ENCODE assay signal across 7 cellular contexts in genomic region chr10:43204943-43205671, GRCh38.
A peak's percentile ranks its signal among the peaks of the same experiment; 100 is the strongest.
DNase-seq lines count a peak whose midpoint lies in the region; ATAC-seq and TF ChIP-seq lines count a peak whose summit lies in the region.

No MANE protein-coding gene starts in this region.

- in situ Hi-C loops in brain microvascular endothelial cell (cut with HindIII; ENCODE audit: low pct_ligation_motif_present, low sequenced_read_pairs): no loop called here

- H3K4me3 ChIP-seq in GM12865 (ENCODE audit: low read depth, low read length) (no peak overlapping the region), brain microvascular endothelial cell (ENCODE audit: low read depth, low read length) (no peak overlapping the region), kidney epithelial cell (ENCODE audit: low read depth, low read length) (no peak overlapping the region)

- H3K36me3 ChIP-seq in brain microvascular endothelial cell (replicated peaks) (no peaks in the 10 kb centered on the region), kidney epithelial cell (ENCODE audit: control insufficient read depth, insufficient read depth, low read length) (no peaks in the 10 kb centered on the region)

- DNase-seq in GM12865 (ENCODE audit: low read depth) (peak; percentile 68), T-helper 1 cell (peak in 3 of 5 donors; percentile 29 to 66 (median 32)), brain microvascular endothelial cell (peak; percentile 48), kidney epithelial cell (ENCODE audit: low read depth) (no peak)
- DNase-seq in stimulated activated CD4-positive, alpha-beta T cell treated with anti-CD3 and anti-CD28 coated beads, Interleukin-4, amount 100 ng/mL, for 24 hours: peak; percentile 60

- TF ChIP-seq RAD21 in Ishikawa (IDR thresholded peaks at IDR 0.05; ENCODE audit: low read depth): peak; percentile 53; the same call in 1 of the 2 replicates

- no peak overlapping the region for H3K27ac ChIP-seq in brain microvascular endothelial cell

- no peak for TF ChIP-seq EP300 in Ishikawa (IDR thresholded peaks at IDR 0.05; ENCODE audit: borderline replicate concordance)

- peak; percentile 83 for TF ChIP-seq CTCF in GM12865 (IDR thresholded peaks at IDR 0.05; ENCODE audit: insufficient read depth, low read depth, low read length, missing control alignments)
- TF ChIP-seq CTCF in brain microvascular endothelial cell (IDR thresholded peaks at IDR 0.05; ENCODE audit: low read depth, low read length, missing control alignments): peak; percentile 93
- TF ChIP-seq CTCF in kidney epithelial cell (IDR thresholded peaks at IDR 0.05; ENCODE audit: insufficient read depth, low read length, poor library complexity, severe bottlenecking): peak; percentile 94

- ATAC-seq in GM21723 (IDR thresholded peaks at IDR 0.05; ENCODE audit: unreplicated experiment): peak; percentile 76

- H3K27me3 ChIP-seq in brain microvascular endothelial cell (replicated peaks): no peaks in the 10 kb centered on the region
- H3K27me3 ChIP-seq in kidney epithelial cell (ENCODE audit: control insufficient read depth, insufficient read depth, low read length): peaks cover 2% of the 10 kb centered on the region

TF ChIP-seq in Ishikawa, 13 proteins besides CTCF, POLR2A, EP300 and RAD21:
- TF ChIP-seq TCF12 (IDR thresholded peaks at IDR 0.05; ENCODE audit: low read depth): no peak
